In genomic region chr2:235740821-235741220, GRCh38 we compare ENCODE assay signal across 9 cellular contexts.
DNase-seq lines count a peak whose midpoint lies in the region; ATAC-seq and TF ChIP-seq lines count a peak whose summit lies in the region.
"Had no signal": no experiment of that assay in that cellular context is flagged by ENCODE, and none has a peak within 500 bp of the region (broad histone marks: within the 10 kb centered on the region; RNA-seq: fewer than 3 reads in every experiment).

No MANE protein-coding gene starts in this region.

- no peaks in the 10 kb centered on the region for H3K79me2 ChIP-seq in H9 (ENCODE audit: insufficient read depth, low read length)

- H3K79me1 ChIP-seq in H9 (ENCODE audit: insufficient read depth, low read depth, low read length, poor library complexity, severe bottlenecking), result no peaks in the 10 kb centered on the region

- H3K9me3 ChIP-seq in A673 (ENCODE audit: low read depth, low read length, poor library complexity, severe bottlenecking) (no peaks in the 10 kb centered on the region), H9 (ENCODE audit: control insufficient read depth, low read depth, low read length) (no peaks in the 10 kb centered on the region), heart right ventricle (no peaks in the 10 kb centered on the region)

- WGBS in H9 (ENCODE audit: extremely low coverage, insufficient read length, low lambda C conversion rate), result no CpG with 5 or more reads among the region's 9 CpGs
- 74 to 79% methylated on average over 9 of the region's 9 CpGs for WGBS in heart right ventricle, 2 donors

- peak; percentile 55 for TF ChIP-seq CTCF in A673 (conservative IDR thresholded peaks at IDR 0.05; ENCODE audit: low read depth, low read length)
- peak; percentile 66 for TF ChIP-seq CTCF in H9 (conservative IDR thresholded peaks at IDR 0.05)
- peak; percentile 27 for TF ChIP-seq CTCF in fibroblast of villous mesenchyme (IDR thresholded peaks at IDR 0.05; ENCODE audit: insufficient read depth, low read depth, low read length)
- TF ChIP-seq CTCF in heart right ventricle (IDR thresholded peaks at IDR 0.05), result peak in 3 of 9 donors; percentile 6 to 12 (median 11)

- intact Hi-C loops in A673 (cut with micrococcal nuclease; ENCODE audit: unreplicated experiment), result loop anchor here (10.0 kb wide), 1 partner anchor 1186 kb away; no protein-coding TSS in a partner anchor
- intact Hi-C loops in heart right ventricle (cut with DNase I), result loop anchor here in 1 of 10 donors (10.0 kb wide), 1 partner anchor 66 kb away; no protein-coding TSS in a partner anchor

- no peak overlapping the region for H3K4me2 ChIP-seq in H9 (ENCODE audit: insufficient read depth, insufficient read length, low read length)

- H2BK12ac ChIP-seq in H9 (ENCODE audit: insufficient read length, low read depth, low read length), result no peak overlapping the region

- H3K27me3 ChIP-seq in A673 (replicated peaks; ENCODE audit: insufficient read depth, low read depth, low read length, poor library complexity) (no peaks in the 10 kb centered on the region), H9 (ENCODE audit: insufficient read depth, low read length) (no peaks in the 10 kb centered on the region), heart right ventricle (no peaks in the 10 kb centered on the region)

- no peak overlapping the region for H3K4ac ChIP-seq in H9 (ENCODE audit: low read depth, low read length)

- H2AK5ac ChIP-seq in H9 (ENCODE audit: insufficient read length, low read length), result no peak overlapping the region

- no peak overlapping the region for H2BK120ac ChIP-seq in H9 (ENCODE audit: low read depth, low read length, poor library complexity, severe bottlenecking)

- no peak overlapping the region for H3K14ac ChIP-seq in H9 (ENCODE audit: insufficient read depth, low read length)

- H3K27ac ChIP-seq in A673 (ENCODE audit: low read depth, low read length, poor library complexity, severe bottlenecking) (no peak overlapping the region), H9 (ENCODE audit: insufficient read length, low read depth, low read length) (no peak overlapping the region), heart right ventricle (no peak overlapping the region)

- H3K4me3 Mint-ChIP-seq in H9, result no peak overlapping the region

- no peaks in the 10 kb centered on the region for H3K27me3 Mint-ChIP-seq in H9 (ENCODE audit: low read depth)

- no peaks in the 10 kb centered on the region for H3K4me1 ChIP-seq in A673 (ENCODE audit: insufficient read depth, low read length, poor library complexity, severe bottlenecking)
- no peaks in the 10 kb centered on the region for H3K4me1 ChIP-seq in H9 (ENCODE audit: insufficient read depth, low read length)
- peaks cover 0 to under 1% (median 0%) of the 10 kb centered on the region in 9 donors for H3K4me1 ChIP-seq in heart right ventricle

- H4K5ac ChIP-seq in H9 (ENCODE audit: insufficient read length, low read depth, low read length), result no peak overlapping the region

- H3K9me3 Mint-ChIP-seq in H9, result no peaks in the 10 kb centered on the region

- no peak overlapping the region for H2BK20ac ChIP-seq in H9 (ENCODE audit: low read depth, low read length, poor library complexity, severe bottlenecking)

- CTCF ChIA-PET in A673 (lab: Charles Lee), result no interaction called here

- POLR2A ChIA-PET in A673 (lab: Charles Lee; ENCODE audit: low non-redundant PET), result no interaction called here

- no peak overlapping the region for H3T11ph ChIP-seq in H9 (ENCODE audit: low read length)

- no peak overlapping the region for H3K9ac ChIP-seq in H9 (ENCODE audit: extremely low read depth, insufficient read length, low read length)

- H2AFZ ChIP-seq in H9 (ENCODE audit: low read length), result no peak overlapping the region

- H2BK15ac ChIP-seq in H9 (ENCODE audit: low read depth, low read length), result no peak overlapping the region

- no peak overlapping the region for H3K56ac ChIP-seq in H9 (ENCODE audit: insufficient read length, low read depth, low read length)

- H3K23ac ChIP-seq in H9 (ENCODE audit: insufficient read length, low read depth, low read length), result no peak overlapping the region

- H3K4me3 ChIP-seq in A673 (ENCODE audit: low read depth, low read length, poor library complexity, severe bottlenecking) (no peak overlapping the region), fibroblast of villous mesenchyme (ENCODE audit: low read depth, low read length) (no peak overlapping the region), heart right ventricle (no peak overlapping the region)
- H3K4me3 ChIP-seq: lung had no signal

- ATAC-seq in heart right ventricle (no peak), GM19467 (IDR thresholded peaks at IDR 0.05; ENCODE audit: unreplicated experiment) (no peak), GM18511 (IDR thresholded peaks at IDR 0.05; ENCODE audit: unreplicated experiment) (no peak)

- H3K36me3 ChIP-seq in A673 (ENCODE audit: insufficient read depth, low read length, poor library complexity, severe bottlenecking) (no peaks in the 10 kb centered on the region), heart right ventricle (peaks cover 0 to 31% (median 4%) of the 10 kb centered on the region in 9 donors)

- H4K91ac ChIP-seq in H9 (ENCODE audit: insufficient read length, low read depth, low read length), result no peak overlapping the region

- BruUV-seq in A673 (replicated peaks; lab: Mats Ljungman, UMichigan), result no TSS peak

- H3K23me2 ChIP-seq in H9 (ENCODE audit: insufficient read length, low read depth, low read length, poor library complexity, severe bottlenecking), result no peaks in the 10 kb centered on the region

- H3K18ac ChIP-seq in H9 (ENCODE audit: insufficient read length, low read depth, low read length), result no peak overlapping the region

- H2BK5ac ChIP-seq in H9 (ENCODE audit: insufficient read length, low read length), result no peak overlapping the region

- H3K27ac Mint-ChIP-seq in H9, result no peak overlapping the region

- H3K36me3 Mint-ChIP-seq in H9 (ENCODE audit: insufficient read depth in 1 of 3, low read depth in 3 of 3), result peaks cover 4 to 17% (median 6%) of the 10 kb centered on the region in 3 experiments; a peak in 6 of 7 replicates

- DNase-seq in A673 (ENCODE audit: low spot score) (peak; percentile 28), H9 (peak; percentile 70), OCI-M1 (lab: John Stamatoyannopoulos, UW) (peak; percentile 25), fibroblast of villous mesenchyme (ENCODE audit: low read depth) (no peak), AG20443 (ENCODE audit: low spot score) (no peak), heart right ventricle (no peak)

- no peaks in the 10 kb centered on the region for H4K20me1 ChIP-seq in H9 (ENCODE audit: control insufficient read depth, insufficient read depth, insufficient read length)

- peaks cover 2 to 6% of the 10 kb centered on the region in 2 experiments; a peak in 2 of 4 replicates for H3K4me1 Mint-ChIP-seq in H9

- no peak overlapping the region for H4K8ac ChIP-seq in H9 (replicated peaks; ENCODE audit: insufficient read length, low read depth, low read length)

Comparison
In these comparisons a context has a peak if more than half of its experiments do, and no peak if none do; other contexts are left out.
1. DNase-seq: peak in A673 (single experiment), H9 (single experiment) and OCI-M1 (single experiment); none in fibroblast of villous mesenchyme (single experiment), AG20443 (single experiment) and heart right ventricle (0 of 2).